1 cellular context compared by ENCODE assay signal in the genomic region with DNA sequence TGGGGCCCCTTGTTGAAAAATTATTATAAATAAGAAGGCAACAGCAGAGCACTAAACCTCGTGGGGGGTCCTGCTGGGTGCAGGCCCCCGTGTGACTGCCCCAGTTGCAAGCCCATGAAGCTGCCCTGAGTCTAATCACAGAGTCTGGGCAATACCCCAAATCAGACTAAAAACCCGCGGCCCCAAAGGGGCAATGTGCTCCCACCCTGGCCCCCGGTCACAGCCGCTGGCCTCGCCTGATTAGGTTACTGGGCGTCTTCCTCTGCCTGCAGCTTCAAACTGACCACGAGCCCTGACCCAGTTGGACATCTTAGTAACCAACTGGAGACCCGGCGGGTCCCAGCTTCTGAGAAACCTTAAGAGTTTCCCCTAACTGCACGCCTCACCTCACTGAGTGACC.
TF ChIP-seq lines count a peak whose summit lies in the region.

No MANE protein-coding gene starts in this region.

TF ChIP-seq in SK-N-SH treated with all-trans-retinoic acid at 6 μM for 48 hours, 23 proteins besides CTCF, POLR2A, EP300 and RAD21 (continued from another document):
- TF ChIP-seq OSR1 (CRISPR knock-in tag; IDR thresholded peaks at IDR 0.05): no peak
- TF ChIP-seq GLIS3 (CRISPR knock-in tag; IDR thresholded peaks at IDR 0.05): no peak
- TF ChIP-seq TCF4 (CRISPR knock-in tag; IDR thresholded peaks at IDR 0.05; ENCODE audit: borderline replicate concordance): no peak
- no peak for TF ChIP-seq ZC3H10 (CRISPR knock-in tag; IDR thresholded peaks at IDR 0.05)
- TF ChIP-seq BACH2 (CRISPR knock-in tag; IDR thresholded peaks at IDR 0.05; ENCODE audit: borderline replicate concordance): no peak
- no peak for TF ChIP-seq ZNF8 (CRISPR knock-in tag; IDR thresholded peaks at IDR 0.05)
- TF ChIP-seq, protein P1, sequence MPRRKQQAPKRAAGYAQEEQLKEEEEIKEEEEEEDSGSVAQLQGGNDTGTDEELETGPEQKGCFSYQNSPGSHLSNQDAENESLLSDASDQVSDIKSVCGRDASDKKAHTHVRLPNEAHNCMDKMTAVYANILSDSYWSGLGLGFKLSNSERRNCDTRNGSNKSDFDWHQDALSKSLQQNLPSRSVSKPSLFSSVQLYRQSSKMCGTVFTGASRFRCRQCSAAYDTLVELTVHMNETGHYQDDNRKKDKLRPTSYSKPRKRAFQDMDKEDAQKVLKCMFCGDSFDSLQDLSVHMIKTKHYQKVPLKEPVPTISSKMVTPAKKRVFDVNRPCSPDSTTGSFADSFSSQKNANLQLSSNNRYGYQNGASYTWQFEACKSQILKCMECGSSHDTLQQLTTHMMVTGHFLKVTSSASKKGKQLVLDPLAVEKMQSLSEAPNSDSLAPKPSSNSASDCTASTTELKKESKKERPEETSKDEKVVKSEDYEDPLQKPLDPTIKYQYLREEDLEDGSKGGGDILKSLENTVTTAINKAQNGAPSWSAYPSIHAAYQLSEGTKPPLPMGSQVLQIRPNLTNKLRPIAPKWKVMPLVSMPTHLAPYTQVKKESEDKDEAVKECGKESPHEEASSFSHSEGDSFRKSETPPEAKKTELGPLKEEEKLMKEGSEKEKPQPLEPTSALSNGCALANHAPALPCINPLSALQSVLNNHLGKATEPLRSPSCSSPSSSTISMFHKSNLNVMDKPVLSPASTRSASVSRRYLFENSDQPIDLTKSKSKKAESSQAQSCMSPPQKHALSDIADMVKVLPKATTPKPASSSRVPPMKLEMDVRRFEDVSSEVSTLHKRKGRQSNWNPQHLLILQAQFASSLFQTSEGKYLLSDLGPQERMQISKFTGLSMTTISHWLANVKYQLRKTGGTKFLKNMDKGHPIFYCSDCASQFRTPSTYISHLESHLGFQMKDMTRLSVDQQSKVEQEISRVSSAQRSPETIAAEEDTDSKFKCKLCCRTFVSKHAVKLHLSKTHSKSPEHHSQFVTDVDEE (CRISPR knock-in tag; IDR thresholded peaks at IDR 0.05): no peak
- TF ChIP-seq, protein P2, sequence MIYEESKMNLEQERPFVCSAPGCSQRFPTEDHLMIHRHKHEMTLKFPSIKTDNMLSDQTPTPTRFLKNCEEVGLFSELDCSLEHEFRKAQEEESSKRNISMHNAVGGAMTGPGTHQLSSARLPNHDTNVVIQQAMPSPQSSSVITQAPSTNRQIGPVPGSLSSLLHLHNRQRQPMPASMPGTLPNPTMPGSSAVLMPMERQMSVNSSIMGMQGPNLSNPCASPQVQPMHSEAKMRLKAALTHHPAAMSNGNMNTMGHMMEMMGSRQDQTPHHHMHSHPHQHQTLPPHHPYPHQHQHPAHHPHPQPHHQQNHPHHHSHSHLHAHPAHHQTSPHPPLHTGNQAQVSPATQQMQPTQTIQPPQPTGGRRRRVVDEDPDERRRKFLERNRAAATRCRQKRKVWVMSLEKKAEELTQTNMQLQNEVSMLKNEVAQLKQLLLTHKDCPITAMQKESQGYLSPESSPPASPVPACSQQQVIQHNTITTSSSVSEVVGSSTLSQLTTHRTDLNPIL (CRISPR knock-in tag; IDR thresholded peaks at IDR 0.05; ENCODE audit: low read depth): no peak
- TF ChIP-seq CSDC2 (CRISPR knock-in tag; IDR thresholded peaks at IDR 0.05): no peak
- TF ChIP-seq ISL1 (CRISPR knock-in tag; IDR thresholded peaks at IDR 0.05): no peak
- no peak for TF ChIP-seq ARNTL (CRISPR knock-in tag; IDR thresholded peaks at IDR 0.05; ENCODE audit: borderline replicate concordance, low read depth)
- no peak for TF ChIP-seq ZFP3 (CRISPR knock-in tag; IDR thresholded peaks at IDR 0.05)
- no peak for TF ChIP-seq SNAI2 (CRISPR knock-in tag; IDR thresholded peaks at IDR 0.05)
- no peak for TF ChIP-seq ZFP30 (CRISPR knock-in tag; IDR thresholded peaks at IDR 0.05)
- TF ChIP-seq, protein P3, sequence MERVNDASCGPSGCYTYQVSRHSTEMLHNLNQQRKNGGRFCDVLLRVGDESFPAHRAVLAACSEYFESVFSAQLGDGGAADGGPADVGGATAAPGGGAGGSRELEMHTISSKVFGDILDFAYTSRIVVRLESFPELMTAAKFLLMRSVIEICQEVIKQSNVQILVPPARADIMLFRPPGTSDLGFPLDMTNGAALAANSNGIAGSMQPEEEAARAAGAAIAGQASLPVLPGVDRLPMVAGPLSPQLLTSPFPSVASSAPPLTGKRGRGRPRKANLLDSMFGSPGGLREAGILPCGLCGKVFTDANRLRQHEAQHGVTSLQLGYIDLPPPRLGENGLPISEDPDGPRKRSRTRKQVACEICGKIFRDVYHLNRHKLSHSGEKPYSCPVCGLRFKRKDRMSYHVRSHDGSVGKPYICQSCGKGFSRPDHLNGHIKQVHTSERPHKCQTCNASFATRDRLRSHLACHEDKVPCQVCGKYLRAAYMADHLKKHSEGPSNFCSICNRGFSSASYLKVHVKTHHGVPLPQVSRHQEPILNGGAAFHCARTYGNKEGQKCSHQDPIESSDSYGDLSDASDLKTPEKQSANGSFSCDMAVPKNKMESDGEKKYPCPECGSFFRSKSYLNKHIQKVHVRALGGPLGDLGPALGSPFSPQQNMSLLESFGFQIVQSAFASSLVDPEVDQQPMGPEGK (CRISPR knock-in tag; IDR thresholded peaks at IDR 0.05; ENCODE audit: borderline replicate concordance): no peak
TF ChIP-seq in SK-N-SH treated with all-trans-retinoic acid at 6 μM for 48 hours: peak in this region for 0.
